In the genomic region with DNA sequence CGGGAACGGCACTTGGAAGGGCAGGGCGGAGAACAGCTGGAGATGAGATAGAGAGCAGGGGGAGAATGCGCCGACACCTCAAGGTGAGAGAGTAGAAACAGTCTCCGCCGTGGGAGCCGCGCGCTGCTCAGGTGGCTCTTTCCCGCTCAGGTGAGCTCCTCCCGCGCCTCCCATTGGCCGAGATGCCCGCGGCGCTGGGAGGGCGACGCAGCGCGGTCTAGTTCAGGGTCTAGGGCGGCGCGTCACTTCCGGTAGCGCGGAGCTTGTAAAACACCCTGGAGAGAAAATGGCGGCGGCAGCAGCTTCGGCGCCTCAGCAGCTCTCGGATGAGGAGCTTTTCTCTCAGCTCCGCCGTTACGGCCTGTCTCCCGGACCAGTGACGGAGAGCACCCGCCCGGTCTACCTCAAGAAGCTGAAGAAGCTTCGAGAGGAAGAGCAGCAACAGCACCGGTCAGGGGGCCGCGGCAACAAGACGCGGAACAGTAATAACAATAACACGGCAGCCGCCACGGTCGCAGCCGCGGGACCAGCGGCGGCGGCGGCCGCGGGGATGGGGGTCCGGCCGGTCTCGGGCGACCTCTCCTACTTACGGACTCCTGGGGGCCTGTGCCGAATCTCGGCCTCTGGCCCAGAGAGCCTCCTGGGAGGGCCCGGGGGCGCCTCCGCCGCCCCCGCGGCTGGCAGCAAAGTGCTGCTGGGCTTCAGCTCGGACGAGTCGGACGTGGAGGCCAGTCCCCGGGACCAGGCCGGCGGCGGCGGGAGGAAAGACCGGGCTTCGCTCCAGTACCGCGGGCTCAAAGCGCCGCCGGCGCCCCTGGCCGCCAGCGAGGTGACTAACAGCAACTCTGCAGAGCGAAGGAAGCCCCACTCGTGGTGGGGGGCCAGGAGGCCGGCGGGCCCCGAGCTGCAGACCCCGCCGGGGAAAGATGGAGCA, we compare ENCODE assay signal across 8 cellular contexts. TPM values are rescaled to one million over a fixed set of nuclear protein-coding genes. Genes with fewer than 3 reads are reported as not detected.
DNase-seq lines count a peak whose midpoint lies in the region; ATAC-seq and TF ChIP-seq lines count a peak whose summit lies in the region.

TSS of gene LEMD3 (plus strand) at position 273 of the 934 bp plus-strand sequence. CDS start at position 287, 14 bp downstream.

- POLR2A ChIA-PET in activated B cell treated with CpG ODN at 0.5 μM for 24 hours (lab: Charles Lee) = interaction anchor here (0.6 to 2.7 kb wide), 18 partner anchors 11 to 1133 kb away, joined by 3 to 44 read pairs (median 4); partner anchors contain the start of genes HELB, KICS2, LLPH and TMBIM4

- CTCF ChIA-PET in activated B cell treated with CpG ODN at 0.5 μM for 24 hours (lab: Charles Lee) = interaction anchor here (0.7 to 2.0 kb wide), 4 partner anchors 11 to 63 kb away, joined by 3 to 17 read pairs (median 4); no protein-coding TSS in a partner anchor

- DNase-seq in AG09319 (ENCODE audit: extremely low read depth, low read depth) (peak; percentile 52), NCI-H345 (lab: John Stamatoyannopoulos, UW) (peak; percentile 98), activated B cell treated with CpG ODN at 0.5 μM for 24 hours (peak; percentile 87), cardiac fibroblast (ENCODE audit: low read depth in 2 of 2) (peak; percentile 87 to 88), iPS-NIHi7 (ENCODE audit: extremely low spot score) (peak; percentile 98), smooth muscle cell (lab: John Stamatoyannopoulos, UW; ENCODE audit: unreplicated experiment) (peak; percentile 49)

- ATAC-seq in GM19025 (IDR thresholded peaks at IDR 0.05; ENCODE audit: low read depth, unreplicated experiment) (peak; percentile 94), HG03280 (IDR thresholded peaks at IDR 0.05; ENCODE audit: unreplicated experiment) (peak; percentile 94), activated B cell treated with CpG ODN at 0.5 μM for 24 hours (ENCODE audit: low read depth) (peak; percentile 93)

- peak within 1 kb of the TSS; percentile 100 for H3K4me3 Mint-ChIP-seq in activated B cell treated with CpG ODN at 0.5 μM for 24 hours

- no peaks in the 10 kb centered on the region for H3K36me3 ChIP-seq in smooth muscle cell (ENCODE audit: low read depth)

- no peaks in the 10 kb centered on the region for H3K27me3 Mint-ChIP-seq in activated B cell treated with CpG ODN at 0.5 μM for 24 hours

- peak within 1 kb of the TSS; percentile 99 for H3K27ac Mint-ChIP-seq in activated B cell treated with CpG ODN at 0.5 μM for 24 hours

- peak within 1 kb of the TSS; percentile 97 for H3K27ac ChIP-seq in smooth muscle cell (ENCODE audit: low read depth)

- H3K4me3 ChIP-seq in cardiac fibroblast (replicated peaks in 1 of 2; ENCODE audit: low read depth in 2 of 2, low read length in 2 of 2) = peak within 1 kb of the TSS; percentile 80 to 83
- H3K4me3 ChIP-seq in smooth muscle cell = peak within 1 kb of the TSS; percentile 89

- H4K20me1 ChIP-seq in smooth muscle cell (ENCODE audit: low read depth) = peaks cover 46% of the 10 kb centered on the region

- no peak for TF ChIP-seq CTCF in AG09319 (IDR thresholded peaks at IDR 0.05; ENCODE audit: low read depth, low read length)
- TF ChIP-seq CTCF in activated B cell treated with CpG ODN at 0.5 μM for 24 hours (IDR thresholded peaks at IDR 0.05) = no peak
- TF ChIP-seq CTCF in cardiac fibroblast (IDR thresholded peaks at IDR 0.05; ENCODE audit: low read depth, low read length) = no peak
- TF ChIP-seq CTCF in smooth muscle cell (IDR thresholded peaks at IDR 0.05; ENCODE audit: borderline replicate concordance, insufficient read depth, poor library complexity, severe bottlenecking) = no peak

- peaks cover 18% of the 10 kb centered on the region for H3K36me3 Mint-ChIP-seq in activated B cell treated with CpG ODN at 0.5 μM for 24 hours (ENCODE audit: low read depth)

- no peaks in the 10 kb centered on the region for H3K9me3 ChIP-seq in smooth muscle cell (replicated peaks; ENCODE audit: low read depth)

- peak within 1 kb of the TSS; percentile 97 for H2AFZ ChIP-seq in smooth muscle cell (ENCODE audit: low read depth)

- intact Hi-C loops in activated B cell treated with CpG ODN at 0.5 μM for 24 hours (cut with micrococcal nuclease) = loop anchor here (1.0 to 10.0 kb wide), 12 partner anchors 13 to 1495 kb away; partner anchors contain the start of genes HELB, KICS2, RASSF3 and WIF1

- WGBS in smooth muscle cell (ENCODE audit: low lambda C conversion rate) = under 1% methylated on average over 86 of the region's 96 CpGs

- H3K9ac ChIP-seq in smooth muscle cell (ENCODE audit: low read depth) = peak within 1 kb of the TSS; percentile 99

- no peaks in the 10 kb centered on the region for H3K9me3 Mint-ChIP-seq in activated B cell treated with CpG ODN at 0.5 μM for 24 hours

- peaks cover 41% of the 10 kb centered on the region for H3K4me1 ChIP-seq in smooth muscle cell (ENCODE audit: low read depth)

- H3K4me1 Mint-ChIP-seq in activated B cell treated with CpG ODN at 0.5 μM for 24 hours = peaks cover 43% of the 10 kb centered on the region

- no peaks in the 10 kb centered on the region for H3F3A ChIP-seq in smooth muscle cell (ENCODE audit: low read depth)

- peaks cover 61% of the 10 kb centered on the region for H3K79me2 ChIP-seq in smooth muscle cell (ENCODE audit: low read depth)

- peak within 1 kb of the TSS; percentile 97 for H3K4me2 ChIP-seq in smooth muscle cell

- H3K27me3 ChIP-seq in smooth muscle cell (ENCODE audit: low read depth) = no peaks in the 10 kb centered on the region

RNA-seq across cellular contexts. Expression of gene LEMD3, which starts in this region (rescaled TPM):
- 38.2 and 45.5 TPM in 2 replicates for total RNA-seq in activated B cell treated with CpG ODN at 0.5 μM for 24 hours
- total RNA-seq in smooth muscle cell = 53.1 and 55.1 TPM in 2 replicates
- 14.8 and 17.9 TPM in 2 replicates for polyA plus RNA-seq in smooth muscle cell

Comparison
In these comparisons a context has a peak if more than half of its experiments do, and no peak if none do; other contexts are left out.
1. Peak in every context shown above with its lines: DNase-seq, ATAC-seq, H3K4me3 ChIP-seq and H3K27ac ChIP-seq.